14 cellular contexts compared by ENCODE assay signal in the genomic region with DNA sequence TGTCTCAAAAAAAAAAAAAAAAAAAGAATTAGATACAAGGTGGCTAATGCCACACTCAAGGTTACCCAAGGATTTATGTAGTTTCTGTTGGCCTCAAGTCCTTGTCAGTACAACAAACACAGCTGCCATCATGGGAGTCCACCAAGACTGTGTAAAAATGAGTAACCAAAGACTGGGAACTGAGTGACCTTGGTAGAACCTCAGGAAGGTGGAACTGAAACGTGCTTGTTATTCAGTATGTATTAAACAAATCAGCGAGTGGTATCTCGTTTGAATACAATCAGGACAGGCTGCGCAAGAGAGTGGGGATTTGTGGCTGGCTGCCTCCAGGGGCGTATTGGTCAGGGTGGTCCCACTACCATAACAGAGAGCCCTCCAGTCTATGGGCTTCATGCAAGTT. TPM values are rescaled to one million over a fixed set of nuclear protein-coding genes. Genes with fewer than 3 reads are reported as not detected.
DNase-seq lines count a peak whose midpoint lies in the region; ATAC-seq, FAIRE-seq and TF ChIP-seq lines count a peak whose summit lies in the region.
"Had no signal": no experiment of that assay in that cellular context is flagged by ENCODE, and none has a peak within 500 bp of the region (broad histone marks: within the 10 kb centered on the region; RNA-seq: fewer than 3 reads in every experiment).

No MANE protein-coding gene starts in this region.

- no peak for TF ChIP-seq EP300 in HepG2 (IDR thresholded peaks at IDR 0.05; ENCODE audit: low read depth in 2 of 2, low read length in 2 of 2)
- no peak for TF ChIP-seq EP300 in HepG2 (CRISPR knock-in tag; IDR thresholded peaks at IDR 0.05; ENCODE audit: borderline replicate concordance)

- POLR2A ChIA-PET in HepG2 (lab: Yijun Ruan, JAX) = no interaction called here

- H3K9ac ChIP-seq in HepG2 (ENCODE audit: insufficient read depth, low read depth, low read length) = no peak overlapping the region

- peaks cover 20% of the 10 kb centered on the region for H3K4me1 ChIP-seq in HepG2 (ENCODE audit: insufficient read depth, low read length)
- no peaks in the 10 kb centered on the region for H3K4me1 ChIP-seq in foreskin keratinocyte
- H3K4me1 ChIP-seq: ascending aorta, Caco-2, suprapubic skin had no signal

- H3K27me3 ChIP-seq in HepG2 (ENCODE audit: control insufficient read depth in 1 of 2, insufficient read depth in 2 of 2, low read length in 2 of 2) = peaks cover 0 to 52% of the 10 kb centered on the region in 2 experiments; a peak in 3 of 5 replicates
- H3K27me3 ChIP-seq in foreskin keratinocyte = peaks cover 6% of the 10 kb centered on the region
- H3K27me3 ChIP-seq: ascending aorta, suprapubic skin had no signal

- H4K20me1 ChIP-seq in HepG2 (ENCODE audit: insufficient read depth, low read length) = no peaks in the 10 kb centered on the region

- TF ChIP-seq RAD21 in HepG2 (CRISPR knock-in tag; IDR thresholded peaks at IDR 0.05) = no peak

- no peaks in the 10 kb centered on the region for H3K79me2 ChIP-seq in HepG2 (ENCODE audit: insufficient read depth, low read length)

- no peak for TF ChIP-seq CTCF in HepG2 (CRISPR knock-in tag; IDR thresholded peaks at IDR 0.05)
- TF ChIP-seq CTCF in foreskin keratinocyte (conservative IDR thresholded peaks at IDR 0.05) = no peak

- ATAC-seq in GM18867 (IDR thresholded peaks at IDR 0.05; ENCODE audit: unreplicated experiment) (peak; percentile 64), GM21447 (IDR thresholded peaks at IDR 0.05; ENCODE audit: unreplicated experiment) (peak; percentile 89), HG03159 (IDR thresholded peaks at IDR 0.05; ENCODE audit: unreplicated experiment) (peak; percentile 75), HepG2 (no peak), HG02571 (IDR thresholded peaks at IDR 0.05; ENCODE audit: unreplicated experiment) (no peak), foreskin keratinocyte (no peak)

- CTCF ChIA-PET in HepG2 (lab: Yijun Ruan, JAX; ENCODE audit: low intra/inter-chr PET ratio, low total read pairs) = no interaction called here

- no peak overlapping the region for H3K27ac ChIP-seq in HepG2 (ENCODE audit: extremely low read length, insufficient read depth, low read length)
- no peak overlapping the region for H3K27ac ChIP-seq in foreskin keratinocyte
- H3K27ac ChIP-seq: ascending aorta, suprapubic skin had no signal

- intact Hi-C loops in HepG2 (cut with micrococcal nuclease; ENCODE audit: unreplicated experiment) = no loop called here

- no peak overlapping the region for H3K4me3 ChIP-seq in HepG2 (replicated peaks in 1 of 3; ENCODE audit: insufficient read depth in 1 of 3, low read depth in 2 of 3, low read length in 3 of 3)
- H3K4me3 ChIP-seq: ascending aorta, suprapubic skin had no signal

- DNase-seq in HepG2 (ENCODE audit: low spot score) (no peak), NCI-H128 (lab: John Stamatoyannopoulos, UW; ENCODE audit: unreplicated experiment) (no peak), foreskin keratinocyte (no peak), COLO829 (ENCODE audit: low spot score) (no peak)
- DNase-seq: Caco-2, endodermal cell, NCI-H1092 had no signal

- FAIRE-seq in HepG2 (lab: Jason Lieb, UNC) = peak; percentile 51

- 59% methylated on average over 5 of the region's 5 CpGs for WGBS in HepG2 (ENCODE audit: low lambda C conversion rate)

- H3K4me2 ChIP-seq in HepG2 (ENCODE audit: low read depth, low read length) = no peak overlapping the region

- no peaks in the 10 kb centered on the region for H3K9me3 ChIP-seq in HepG2 (ENCODE audit: low read length)
- H3K9me3 ChIP-seq: ascending aorta, Caco-2, suprapubic skin had no signal

- no peaks in the 10 kb centered on the region for H3K36me3 ChIP-seq in HepG2 (replicated peaks in 1 of 2; ENCODE audit: control insufficient read depth in 1 of 2, insufficient read depth in 2 of 2, low read length in 2 of 2)
- H3K36me3 ChIP-seq: ascending aorta, suprapubic skin had no signal

- no peak for TF ChIP-seq POLR2A in HepG2 (IDR thresholded peaks at IDR 0.05; ENCODE audit: insufficient read depth in 1 of 2, low read depth in 2 of 2, low read length in 2 of 2)

- H2AFZ ChIP-seq in HepG2 (ENCODE audit: low read length) = no peak overlapping the region

- in situ Hi-C loops in HepG2 (cut with HindIII; ENCODE audit: extremely low pct_ligation_motif_present, low pct_unique_long_range_greater_than_20kb) = no loop called here

- BruUV-seq in HepG2 (replicated peaks; lab: Mats Ljungman, UMichigan) = no TSS peak

RNA-seq across cellular contexts. Expression of a gene that starts 1.6 kb away (rescaled TPM):
- total RNA-seq in HepG2 (2016; rRNA removed; fragmentation: Illumina TruSeq; extraction: Trizol) = not detected in 2 replicates
- not detected in 2 replicates for total RNA-seq in HepG2 (2016; cell fraction: cytosol; rRNA removed; fragmentation: Illumina TruSeq; extraction: Trizol; ENCODE audit: low read depth)
- not detected in 2 replicates for total RNA-seq in HepG2 (2016; cell fraction: insoluble cytoplasmic fraction; rRNA removed; fragmentation: Illumina TruSeq; extraction: Trizol)
- not detected in 2 replicates for total RNA-seq in HepG2 (2016; cell fraction: membrane; rRNA removed; fragmentation: Illumina TruSeq; extraction: Trizol)
- not detected in 2 replicates for total RNA-seq in HepG2 (2016; cell fraction: nucleus; rRNA removed; fragmentation: Illumina TruSeq; extraction: Trizol)
- not detected in 2 replicates for polyA plus RNA-seq in HepG2 (2011; rRNA removed)
- polyA plus RNA-seq in HepG2 (2011; cell fraction: cytosol; rRNA removed) = not detected in 2 replicates
- polyA plus RNA-seq in HepG2 (2011; cell fraction: nucleus; rRNA removed) = not detected in 2 replicates
- polyA plus RNA-seq in HepG2 (2012) = not detected in 2 replicates
- polyA plus RNA-seq in HepG2 (2016; cell fraction: cytosol; fragmentation: Illumina TruSeq; extraction: Trizol; ENCODE audit: low read depth) = not detected in 2 replicates
- not detected in 2 replicates for polyA plus RNA-seq in HepG2 (2016; cell fraction: insoluble cytoplasmic fraction; fragmentation: Illumina TruSeq; extraction: Trizol; ENCODE audit: low read depth)
- polyA plus RNA-seq in HepG2 (2016; cell fraction: membrane; fragmentation: Illumina TruSeq; extraction: Trizol; ENCODE audit: low read depth) = not detected in 2 replicates
- polyA plus RNA-seq in HepG2 (2016; cell fraction: nucleus; fragmentation: Illumina TruSeq; extraction: Trizol; ENCODE audit: insufficient read depth, low read depth) = not detected in 2 replicates
- polyA minus RNA-seq in HepG2 (2011; rRNA and poly(A)+ RNA removed; ENCODE audit: low replicate concordance) = not detected in 2 replicates
- polyA minus RNA-seq in HepG2 (2011; cell fraction: cytosol; rRNA and poly(A)+ RNA removed) = not detected in 2 replicates
- polyA minus RNA-seq in HepG2 (2011; cell fraction: nucleus; rRNA and poly(A)+ RNA removed) = not detected in 2 replicates
- total RNA-seq in foreskin keratinocyte = not detected in 2 replicates
- polyA plus RNA-seq in foreskin keratinocyte = not detected in 2 replicates
- total RNA-seq: ascending aorta, Caco-2, endodermal cell, pulmonary artery endothelial cell, suprapubic skin had no signal

RNA-seq across cellular contexts. Expression of a gene that starts 24.6 kb away (rescaled TPM):
- total RNA-seq in HepG2 (2016; rRNA removed; fragmentation: Illumina TruSeq; extraction: Trizol) (not detected in 2 replicates), foreskin keratinocyte (not detected in 2 replicates)
- not detected in 2 replicates for total RNA-seq in HepG2 (2016; cell fraction: cytosol; rRNA removed; fragmentation: Illumina TruSeq; extraction: Trizol; ENCODE audit: low read depth)
- not detected in 2 replicates for total RNA-seq in HepG2 (2016; cell fraction: insoluble cytoplasmic fraction; rRNA removed; fragmentation: Illumina TruSeq; extraction: Trizol)
- total RNA-seq in HepG2 (2016; cell fraction: membrane; rRNA removed; fragmentation: Illumina TruSeq; extraction: Trizol) = not detected in 2 replicates
- not detected in 2 replicates for total RNA-seq in HepG2 (2016; cell fraction: nucleus; rRNA removed; fragmentation: Illumina TruSeq; extraction: Trizol)
- polyA plus RNA-seq in HepG2 (2011; rRNA removed) (not detected in 2 replicates), foreskin keratinocyte (not detected in 2 replicates)
- not detected in 2 replicates for polyA plus RNA-seq in HepG2 (2011; cell fraction: cytosol; rRNA removed)
- 0.23 TPM in 1 of 2 replicates, not detected in the other for polyA plus RNA-seq in HepG2 (2011; cell fraction: nucleus; rRNA removed)
- 0.07 and 0.16 TPM in 2 replicates for polyA plus RNA-seq in HepG2 (2012)
- polyA plus RNA-seq in HepG2 (2016; cell fraction: cytosol; fragmentation: Illumina TruSeq; extraction: Trizol; ENCODE audit: low read depth) = not detected in 2 replicates
- not detected in 2 replicates for polyA plus RNA-seq in HepG2 (2016; cell fraction: insoluble cytoplasmic fraction; fragmentation: Illumina TruSeq; extraction: Trizol; ENCODE audit: low read depth)
- not detected in 2 replicates for polyA plus RNA-seq in HepG2 (2016; cell fraction: membrane; fragmentation: Illumina TruSeq; extraction: Trizol; ENCODE audit: low read depth)
- polyA plus RNA-seq in HepG2 (2016; cell fraction: nucleus; fragmentation: Illumina TruSeq; extraction: Trizol; ENCODE audit: insufficient read depth, low read depth) = not detected in 2 replicates
- not detected in 2 replicates for polyA minus RNA-seq in HepG2 (2011; rRNA and poly(A)+ RNA removed; ENCODE audit: low replicate concordance)
- not detected in 2 replicates for polyA minus RNA-seq in HepG2 (2011; cell fraction: cytosol; rRNA and poly(A)+ RNA removed)
- not detected in 2 replicates for polyA minus RNA-seq in HepG2 (2011; cell fraction: nucleus; rRNA and poly(A)+ RNA removed)
- total RNA-seq: ascending aorta, Caco-2, endodermal cell, pulmonary artery endothelial cell had no signal

RNA-seq across cellular contexts. Expression of a gene that starts 53.6 kb away (rescaled TPM):
- total RNA-seq in HepG2 (2016; rRNA removed; fragmentation: Illumina TruSeq; extraction: Trizol) (63.3 and 80.2 TPM in 2 replicates), foreskin keratinocyte (61.9 and 64.3 TPM in 2 replicates)
- total RNA-seq in HepG2 (2016; cell fraction: cytosol; rRNA removed; fragmentation: Illumina TruSeq; extraction: Trizol; ENCODE audit: low read depth) = 20.2 and 21.5 TPM in 2 replicates
- 64.7 and 84.8 TPM in 2 replicates for total RNA-seq in HepG2 (2016; cell fraction: insoluble cytoplasmic fraction; rRNA removed; fragmentation: Illumina TruSeq; extraction: Trizol)
- total RNA-seq in HepG2 (2016; cell fraction: membrane; rRNA removed; fragmentation: Illumina TruSeq; extraction: Trizol) = 37.2 and 41.8 TPM in 2 replicates
- 43.3 and 49.6 TPM in 2 replicates for total RNA-seq in HepG2 (2016; cell fraction: nucleus; rRNA removed; fragmentation: Illumina TruSeq; extraction: Trizol)
- polyA plus RNA-seq in HepG2 (2011; rRNA removed) (73.6 and 75.1 TPM in 2 replicates), foreskin keratinocyte (57.3 and 62.9 TPM in 2 replicates)
- polyA plus RNA-seq in HepG2 (2011; cell fraction: cytosol; rRNA removed) = 52.3 and 54.6 TPM in 2 replicates
- 71.1 and 77.1 TPM in 2 replicates for polyA plus RNA-seq in HepG2 (2011; cell fraction: nucleus; rRNA removed)
- 51.9 and 66.6 TPM in 2 replicates for polyA plus RNA-seq in HepG2 (2012)
- polyA plus RNA-seq in HepG2 (2016; cell fraction: cytosol; fragmentation: Illumina TruSeq; extraction: Trizol; ENCODE audit: low read depth) = 21.2 and 23.0 TPM in 2 replicates
- polyA plus RNA-seq in HepG2 (2016; cell fraction: insoluble cytoplasmic fraction; fragmentation: Illumina TruSeq; extraction: Trizol; ENCODE audit: low read depth) = 106 and 107 TPM in 2 replicates
- polyA plus RNA-seq in HepG2 (2016; cell fraction: membrane; fragmentation: Illumina TruSeq; extraction: Trizol; ENCODE audit: low read depth) = 36.4 and 40.9 TPM in 2 replicates
- polyA plus RNA-seq in HepG2 (2016; cell fraction: nucleus; fragmentation: Illumina TruSeq; extraction: Trizol; ENCODE audit: insufficient read depth, low read depth) = 92.4 and 97.2 TPM in 2 replicates
- polyA minus RNA-seq in HepG2 (2011; rRNA and poly(A)+ RNA removed; ENCODE audit: low replicate concordance) = 156 and 185 TPM in 2 replicates
- 31.4 and 36.2 TPM in 2 replicates for polyA minus RNA-seq in HepG2 (2011; cell fraction: cytosol; rRNA and poly(A)+ RNA removed)
- polyA minus RNA-seq in HepG2 (2011; cell fraction: nucleus; rRNA and poly(A)+ RNA removed) = 60.5 and 67.6 TPM in 2 replicates

RNA-seq across cellular contexts. Expression of a gene that starts 57.7 kb away (rescaled TPM):
- total RNA-seq in HepG2 (2016; rRNA removed; fragmentation: Illumina TruSeq; extraction: Trizol) = 47.1 and 49.0 TPM in 2 replicates
- total RNA-seq in HepG2 (2016; cell fraction: cytosol; rRNA removed; fragmentation: Illumina TruSeq; extraction: Trizol; ENCODE audit: low read depth) = 32.5 and 36.5 TPM in 2 replicates
- total RNA-seq in HepG2 (2016; cell fraction: insoluble cytoplasmic fraction; rRNA removed; fragmentation: Illumina TruSeq; extraction: Trizol) = 48.7 and 49.6 TPM in 2 replicates
- total RNA-seq in HepG2 (2016; cell fraction: membrane; rRNA removed; fragmentation: Illumina TruSeq; extraction: Trizol) = 64.2 and 67.0 TPM in 2 replicates
- total RNA-seq in HepG2 (2016; cell fraction: nucleus; rRNA removed; fragmentation: Illumina TruSeq; extraction: Trizol) = 33.2 and 34.7 TPM in 2 replicates
- polyA plus RNA-seq in HepG2 (2011; rRNA removed) = 77.4 and 82.8 TPM in 2 replicates
- polyA plus RNA-seq in HepG2 (2011; cell fraction: cytosol; rRNA removed) = 32.5 and 38.0 TPM in 2 replicates
- polyA plus RNA-seq in HepG2 (2011; cell fraction: nucleus; rRNA removed) = 55.4 and 70.0 TPM in 2 replicates
- 42.2 and 51.9 TPM in 2 replicates for polyA plus RNA-seq in HepG2 (2012)
- polyA plus RNA-seq in HepG2 (2016; cell fraction: cytosol; fragmentation: Illumina TruSeq; extraction: Trizol; ENCODE audit: low read depth) = 54.3 and 54.6 TPM in 2 replicates
- polyA plus RNA-seq in HepG2 (2016; cell fraction: insoluble cytoplasmic fraction; fragmentation: Illumina TruSeq; extraction: Trizol; ENCODE audit: low read depth) = 56.4 and 59.2 TPM in 2 replicates
- polyA plus RNA-seq in HepG2 (2016; cell fraction: membrane; fragmentation: Illumina TruSeq; extraction: Trizol; ENCODE audit: low read depth) = 69.9 and 70.6 TPM in 2 replicates
- 76.9 and 78.6 TPM in 2 replicates for polyA plus RNA-seq in HepG2 (2016; cell fraction: nucleus; fragmentation: Illumina TruSeq; extraction: Trizol; ENCODE audit: insufficient read depth, low read depth)
- polyA minus RNA-seq in HepG2 (2011; rRNA and poly(A)+ RNA removed; ENCODE audit: low replicate concordance) = 73.7 and 82.9 TPM in 2 replicates
- 34.4 and 42.2 TPM in 2 replicates for polyA minus RNA-seq in HepG2 (2011; cell fraction: cytosol; rRNA and poly(A)+ RNA removed)
- polyA minus RNA-seq in HepG2 (2011; cell fraction: nucleus; rRNA and poly(A)+ RNA removed) = 35.4 and 43.0 TPM in 2 replicates
- 12.8 and 13.5 TPM in 2 replicates for total RNA-seq in foreskin keratinocyte
- 14.8 and 16.2 TPM in 2 replicates for polyA plus RNA-seq in foreskin keratinocyte

Comparison
In these comparisons a context has a peak if more than half of its experiments do, and no peak if none do; other contexts are left out.
1. ATAC-seq: peak in GM18867 (single experiment), GM21447 (single experiment) and HG03159 (single experiment); none in HepG2 (single experiment), HG02571 (single experiment) and foreskin keratinocyte (single experiment).